ENCODE assay signal across 1 cellular context in the genomic region with DNA sequence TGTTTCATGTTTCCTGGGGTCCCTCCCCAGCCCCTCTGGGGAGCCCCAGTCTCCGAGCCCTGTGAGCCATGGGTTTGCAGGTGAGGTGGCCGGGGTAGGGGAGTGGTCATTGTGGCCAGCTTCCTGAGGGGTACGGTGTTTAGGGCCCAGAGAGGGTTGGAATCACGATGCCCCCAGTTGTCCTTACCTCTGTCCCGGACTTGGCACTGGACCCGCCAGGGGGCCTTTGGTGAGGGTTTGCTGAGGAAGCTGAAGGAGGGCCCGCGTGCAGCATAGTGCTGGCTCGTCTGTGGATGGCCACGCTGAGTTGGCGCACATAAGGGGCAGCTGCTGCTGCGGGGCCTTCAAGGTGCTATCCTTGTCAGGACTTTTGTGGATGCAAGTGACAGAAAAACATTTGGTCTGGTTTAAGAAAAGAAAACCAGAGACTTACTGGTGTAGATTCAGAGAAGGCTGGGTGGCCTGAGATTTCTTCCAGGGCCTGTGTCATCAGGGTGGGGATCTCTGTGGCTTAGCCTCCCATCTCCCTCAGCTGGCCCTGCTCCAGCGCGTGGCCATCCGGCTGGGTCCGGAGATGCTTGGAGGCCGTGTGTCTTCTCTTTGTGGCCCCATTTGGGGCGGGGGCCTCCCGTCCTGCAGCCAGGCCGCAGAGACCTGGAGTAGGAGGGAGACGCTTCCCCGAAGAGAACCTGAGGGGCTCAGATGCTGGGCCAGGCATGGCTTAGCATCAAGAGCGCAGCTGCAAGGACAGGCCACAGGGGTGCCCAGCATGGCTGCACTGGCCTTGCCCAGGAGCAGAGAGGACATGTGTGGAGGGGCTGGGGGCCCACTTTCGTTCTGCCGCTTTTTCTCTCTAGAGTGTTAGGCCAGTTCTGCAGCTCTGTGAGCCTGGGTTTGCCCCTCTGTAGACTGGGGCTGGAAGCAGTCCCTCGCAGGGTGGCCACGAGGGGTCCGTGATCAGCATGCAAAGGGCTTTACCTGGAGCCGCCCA.
TF ChIP-seq lines count a peak whose summit lies in the region.

No MANE protein-coding gene starts in this region.

TF ChIP-seq in neural cell, 6 proteins besides CTCF, POLR2A, EP300 and RAD21 (continued from another document):
- TF ChIP-seq REST (IDR thresholded peaks at IDR 0.05; ENCODE audit: borderline replicate concordance) (no peak), MXI1 (conservative IDR thresholded peaks at IDR 0.05; ENCODE audit: poor library complexity, severe bottlenecking) (no peak)
